ENCODE assay signal across 9 cellular contexts in the genomic region with DNA sequence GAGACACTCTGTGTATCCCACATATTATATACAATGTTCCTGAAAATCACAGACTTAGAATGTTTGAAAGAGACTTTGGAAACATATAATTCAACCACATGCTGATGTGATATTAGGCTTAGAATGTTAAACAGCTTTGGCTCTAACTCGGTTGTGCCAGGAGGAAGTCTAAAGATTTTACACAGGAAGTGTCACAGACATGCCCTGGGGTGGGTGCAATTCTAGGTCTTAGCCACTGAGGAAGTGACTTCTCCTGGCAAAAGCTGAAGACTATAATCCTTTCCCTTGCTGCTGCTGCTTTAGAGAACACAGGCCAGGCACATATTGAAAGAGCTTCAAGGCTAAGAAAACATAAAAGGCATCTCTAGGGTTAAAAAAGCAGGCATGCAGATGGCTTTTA. TPM values are rescaled to one million over a fixed set of nuclear protein-coding genes. Genes with fewer than 3 reads are reported as not detected.
DNase-seq lines count a peak whose midpoint lies in the region; ATAC-seq and TF ChIP-seq lines count a peak whose summit lies in the region.
"Had no signal": no experiment of that assay in that cellular context is flagged by ENCODE, and none has a peak within 500 bp of the region (broad histone marks: within the 10 kb centered on the region; RNA-seq: fewer than 3 reads in every experiment).

No MANE protein-coding gene starts in this region.

- H3K79me2 ChIP-seq in OCI-LY7 (ENCODE audit: insufficient read depth, low read depth, low read length), result peaks cover 97% of the 10 kb centered on the region

- peak overlapping the region; percentile 71 for H3K27ac Mint-ChIP-seq in activated T-helper 17 cell treated with anti-CD3 and anti-CD28 coated beads, Interleukin-2, amount 50 U/mL, for 72 hours

- H3K27me3 Mint-ChIP-seq in activated T-helper 17 cell treated with anti-CD3 and anti-CD28 coated beads, Interleukin-2, amount 50 U/mL, for 72 hours, result no peaks in the 10 kb centered on the region

- TF ChIP-seq CTCF in OCI-LY7 (conservative IDR thresholded peaks at IDR 0.05; ENCODE audit: low read length), result no peak; the same call in 1 of the 2 replicates

- CTCF ChIA-PET in OCI-LY7 (lab: Charles Lee; ENCODE audit: unreplicated experiment), result interaction anchor here (0.5 kb wide), 1 partner anchor 140 kb away, joined by 4 read pairs; no protein-coding TSS in a partner anchor

- no peaks in the 10 kb centered on the region for H3K9me3 Mint-ChIP-seq in activated T-helper 17 cell treated with anti-CD3 and anti-CD28 coated beads, Interleukin-2, amount 50 U/mL, for 72 hours

- no peaks in the 10 kb centered on the region for H3K9me2 ChIP-seq in OCI-LY7 (ENCODE audit: insufficient read depth, low read length)

- H3K4me1 ChIP-seq in OCI-LY7 (ENCODE audit: insufficient read depth, low read length, poor library complexity, severe bottlenecking), result peaks cover 60% of the 10 kb centered on the region

- ATAC-seq in GM19043 (IDR thresholded peaks at IDR 0.05; ENCODE audit: low read depth, unreplicated experiment), result peak; percentile 47
- ATAC-seq in activated T-helper 17 cell treated with anti-CD3 and anti-CD28 coated beads, Interleukin-2, amount 50 U/mL, for 72 hours (replicated peaks), result peak; percentile 64
- ATAC-seq in GM18858 (IDR thresholded peaks at IDR 0.05; ENCODE audit: unreplicated experiment), result no peak
- ATAC-seq in GM21737 (IDR thresholded peaks at IDR 0.05; ENCODE audit: unreplicated experiment), result no peak
- ATAC-seq in GM21529 (IDR thresholded peaks at IDR 0.05; ENCODE audit: unreplicated experiment), result no peak

- H3K4me3 Mint-ChIP-seq in activated T-helper 17 cell treated with anti-CD3 and anti-CD28 coated beads, Interleukin-2, amount 50 U/mL, for 72 hours, result peak overlapping the region; percentile 32

- peak overlapping the region; percentile 61 for H3K27ac ChIP-seq in OCI-LY7 (ENCODE audit: low read depth, low read length, poor library complexity, severe bottlenecking)

- intact Hi-C loops in OCI-LY7 (cut with micrococcal nuclease; ENCODE audit: unreplicated experiment), result no loop called here

- peaks cover 10% of the 10 kb centered on the region; the same call in 1 of the 2 replicates for H3K36me3 ChIP-seq in OCI-LY7 (ENCODE audit: insufficient read depth, low read length)

- POLR2A ChIA-PET in OCI-LY7 (lab: Charles Lee), result interaction anchor here (0.6 to 1.8 kb wide), 10 partner anchors 12 to 98 kb away, joined by 3 to 5 read pairs (median 3); no protein-coding TSS in a partner anchor

- no peaks in the 10 kb centered on the region for H4K20me1 ChIP-seq in OCI-LY7 (ENCODE audit: insufficient read depth, low read length)

- peak overlapping the region; percentile 57 for H3K4me2 ChIP-seq in OCI-LY7 (ENCODE audit: low read length)

- H3K36me3 Mint-ChIP-seq in activated T-helper 17 cell treated with anti-CD3 and anti-CD28 coated beads, Interleukin-2, amount 50 U/mL, for 72 hours (ENCODE audit: low read depth), result no peaks in the 10 kb centered on the region

- H2AFZ ChIP-seq in OCI-LY7 (ENCODE audit: low read length), result no peak overlapping the region

- H3K4me3 ChIP-seq in OCI-LY7 (ENCODE audit: low read depth, low read length, poor library complexity, severe bottlenecking), result peak overlapping the region; percentile 11

- peak; percentile 68 for DNase-seq in OCI-LY7 (ENCODE audit: low spot score)
- peak; percentile 20 to 21 for DNase-seq in stimulated activated CD8-positive, alpha-beta memory T cell treated with anti-CD3 and anti-CD28 coated beads, Interleukin-15, amount 100 ng/mL, for 4 hours (ENCODE audit: low read depth in 2 of 2)
- DNase-seq in T1000 (lab: John Stamatoyannopoulos, UW), result no peak
- DNase-seq: substantia nigra had no signal

- BruUV-seq in OCI-LY7 (replicated peaks; lab: Mats Ljungman, UMichigan), result no TSS peak

- 0 out of 2 replicates have a peak, but pooled peaks cover 5% of the 10 kb centered on the region for H3K9me3 ChIP-seq in OCI-LY7 (ENCODE audit: low read length)

- H3K4me1 Mint-ChIP-seq in activated T-helper 17 cell treated with anti-CD3 and anti-CD28 coated beads, Interleukin-2, amount 50 U/mL, for 72 hours, result peaks cover 26% of the 10 kb centered on the region

RNA-seq across cellular contexts. Expression of gene RPL5, which starts 51.0 kb away (rescaled TPM):
- 1,862 and 2,614 TPM in 2 replicates for total RNA-seq in OCI-LY7 (2014; rRNA removed; shearing (Covaris generic))
- 1,651 and 1,677 TPM in 2 replicates for total RNA-seq in OCI-LY7 (2022)
- 1,000 to 10,000 TPM; 1,253 to 1,604 TPM for total RNA-seq in activated T-helper 17 cell treated with anti-CD3 and anti-CD28 coated beads, Interleukin-2, amount 50 U/mL, for 72 hours

Comparison
In these comparisons a context has a peak if more than half of its experiments do, and no peak if none do; other contexts are left out.
1. ATAC-seq: peak in GM19043 (single experiment) and activated T-helper 17 cell treated with anti-CD3 and anti-CD28 coated beads, Interleukin-2, amount 50 U/mL, for 72 hours (single experiment); none in GM18858 (single experiment), GM21737 (single experiment) and GM21529 (single experiment).